12 cellular contexts compared by ENCODE assay signal in the genomic region with DNA sequence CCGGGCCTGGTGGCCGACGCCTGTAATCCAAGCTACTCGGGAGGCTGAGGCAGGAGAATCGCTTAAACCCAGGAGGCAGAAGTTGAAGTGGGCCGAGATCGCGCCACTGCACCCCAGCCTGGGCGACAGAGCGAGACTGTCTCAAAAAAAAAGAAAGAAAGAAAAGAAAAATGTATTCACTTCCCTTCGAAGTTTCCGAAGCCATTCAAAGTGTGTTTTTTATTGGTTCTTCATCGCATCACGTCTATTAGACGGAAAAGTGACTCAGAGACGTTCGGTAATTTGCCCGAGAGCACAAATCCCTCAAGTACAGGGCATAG. TPM values are rescaled to one million over a fixed set of nuclear protein-coding genes. Genes with fewer than 3 reads are reported as not detected.
DNase-seq lines count a peak whose midpoint lies in the region; ATAC-seq and TF ChIP-seq lines count a peak whose summit lies in the region.
"Not testable (repeated sequence)": the region's sequence is repeated elsewhere in the genome, so short reads cannot be mapped to it uniquely, and the experiment has no call there.
"Had no signal": no experiment of that assay in that cellular context is flagged by ENCODE, and none has a peak within 500 bp of the region (broad histone marks: within the 10 kb centered on the region; RNA-seq: fewer than 3 reads in every experiment).

No MANE protein-coding gene starts in this region.

- H3K9me3 Mint-ChIP-seq in activated CD8-positive, alpha-beta memory T cell treated with anti-CD3 and anti-CD28 coated beads, Interleukin-2, amount 10 ng/mL, durations not matched to agents 7 days and 5 days (ENCODE audit: low read depth); mesothelial cell of epicardium: not testable (repeated sequence)

- not testable (repeated sequence) for TF ChIP-seq POLR2A in sigmoid colon (IDR thresholded peaks at IDR 0.05)

- not testable (repeated sequence) for H3K27me3 ChIP-seq in foreskin keratinocyte, sigmoid colon

- peak overlapping the region; percentile 69 for H3K27ac ChIP-seq in foreskin keratinocyte
- H3K27ac ChIP-seq in sigmoid colon, result peak overlapping the region; percentile 98 to 99 (median 98)
- not testable (repeated sequence) for H3K27ac ChIP-seq in urinary bladder (ENCODE audit: low read depth)

- not testable (repeated sequence) for H3K27me3 Mint-ChIP-seq in activated CD8-positive, alpha-beta memory T cell treated with anti-CD3 and anti-CD28 coated beads, Interleukin-2, amount 10 ng/mL, durations not matched to agents 7 days and 5 days; mesothelial cell of epicardium (ENCODE audit: low read depth)

- H3K9ac ChIP-seq in ES-I3 (ENCODE audit: low read depth, low read length), result peak overlapping the region; percentile 91; the same call in 1 of the 2 replicates

- ATAC-seq in activated CD8-positive, alpha-beta memory T cell treated with anti-CD3 and anti-CD28 coated beads, Interleukin-2, amount 10 ng/mL, durations not matched to agents 7 days and 5 days; foreskin keratinocyte: not testable (repeated sequence)

- 70 to 73% methylated on average over 18 of the region's 18 CpGs for WGBS in sigmoid colon, 2 donors
- 68% methylated on average over 18 of the region's 18 CpGs for WGBS in urinary bladder

- peak; percentile 2 for DNase-seq in NOMO-1 treated with DMSO at 0.1 percent for 48 hours (lab: John Stamatoyannopoulos, UW; ENCODE audit: unreplicated experiment)
- DNase-seq in activated CD8-positive, alpha-beta memory T cell treated with anti-CD3 and anti-CD28 coated beads, Interleukin-2, amount 10 ng/mL, durations not matched to agents 7 days and 5 days; cardiac fibroblast (ENCODE audit: low read depth in 2 of 2); foreskin keratinocyte; mesothelial cell of epicardium (ENCODE audit: low spot score in 2 of 2, unreplicated experiment in 2 of 2); sigmoid colon: not testable (repeated sequence)

- CTCF ChIA-PET in activated CD8-positive, alpha-beta memory T cell treated with anti-CD3 and anti-CD28 coated beads, Interleukin-2, amount 10 ng/mL, durations not matched to agents 7 days and 5 days (lab: Charles Lee), result interaction anchor here (0.9 to 1.7 kb wide), 4 partner anchors 9 to 366 kb away, joined by 3 to 8 read pairs (median 5); no protein-coding TSS in a partner anchor

- H3K27ac Mint-ChIP-seq in activated CD8-positive, alpha-beta memory T cell treated with anti-CD3 and anti-CD28 coated beads, Interleukin-2, amount 10 ng/mL, durations not matched to agents 7 days and 5 days, result peak overlapping the region; percentile 93
- H3K27ac Mint-ChIP-seq in mesothelial cell of epicardium, result peak overlapping the region; percentile 99

- H3K4me1 ChIP-seq in ES-I3 (ENCODE audit: insufficient read depth, low read length); foreskin keratinocyte; urinary bladder (ENCODE audit: insufficient read depth): not testable (repeated sequence)
- peaks cover 0 to 32% (median 29%) of the 10 kb centered on the region in 4 donors for H3K4me1 ChIP-seq in sigmoid colon

- peak overlapping the region; percentile 99 for H3K4me3 Mint-ChIP-seq in activated CD8-positive, alpha-beta memory T cell treated with anti-CD3 and anti-CD28 coated beads, Interleukin-2, amount 10 ng/mL, durations not matched to agents 7 days and 5 days
- H3K4me3 Mint-ChIP-seq in mesothelial cell of epicardium, result peak overlapping the region; percentile 99

- H3K4me3 ChIP-seq in cardiac fibroblast (replicated peaks in 1 of 2; ENCODE audit: low read depth in 2 of 2, low read length in 2 of 2) (peak overlapping the region; percentile 68 to 93), sigmoid colon (peak overlapping the region; percentile 94 to 97 (median 94)), urinary bladder (ENCODE audit: low read depth, low read length) (peak overlapping the region; percentile 71)

- TF ChIP-seq CTCF in cardiac fibroblast (IDR thresholded peaks at IDR 0.05; ENCODE audit: low read depth, low read length); foreskin keratinocyte (conservative IDR thresholded peaks at IDR 0.05); mesothelial cell of epicardium (IDR thresholded peaks at IDR 0.05; ENCODE audit: unreplicated experiment); sigmoid colon (IDR thresholded peaks at IDR 0.05): not testable (repeated sequence)

- H3K4me1 Mint-ChIP-seq in activated CD8-positive, alpha-beta memory T cell treated with anti-CD3 and anti-CD28 coated beads, Interleukin-2, amount 10 ng/mL, durations not matched to agents 7 days and 5 days, result peaks cover 40% of the 10 kb centered on the region
- H3K4me1 Mint-ChIP-seq in mesothelial cell of epicardium, result peaks cover 18% of the 10 kb centered on the region

- not testable (repeated sequence) for H3K9me3 ChIP-seq in ES-I3 (ENCODE audit: control insufficient read depth, insufficient read depth, low read length); sigmoid colon

- not testable (repeated sequence) for TF ChIP-seq EP300 in sigmoid colon (IDR thresholded peaks at IDR 0.05)

- H3K36me3 ChIP-seq in ES-I3 (ENCODE audit: insufficient read depth, low read length); urinary bladder (ENCODE audit: insufficient read depth): not testable (repeated sequence)
- peaks cover 0 to 15% (median 8%) of the 10 kb centered on the region in 4 donors for H3K36me3 ChIP-seq in sigmoid colon

- H3K36me3 Mint-ChIP-seq in activated CD8-positive, alpha-beta memory T cell treated with anti-CD3 and anti-CD28 coated beads, Interleukin-2, amount 10 ng/mL, durations not matched to agents 7 days and 5 days, result peaks cover 14% of the 10 kb centered on the region
- not testable (repeated sequence) for H3K36me3 Mint-ChIP-seq in mesothelial cell of epicardium

- intact Hi-C loops in sigmoid colon (cut with DNase I), result loop anchor here (10.0 kb wide), 1 partner anchor 454 kb away; a partner anchor contains a TSS

RNA-seq across cellular contexts. Expression of a gene that starts 0.5 kb away (rescaled TPM):
- 10 to 100 TPM; 22.0 to 29.0 TPM for total RNA-seq in activated CD8-positive, alpha-beta memory T cell treated with anti-CD3 and anti-CD28 coated beads, Interleukin-2, amount 10 ng/mL, durations not matched to agents 7 days and 5 days
- total RNA-seq in foreskin keratinocyte, result 19.3 and 20.8 TPM in 2 replicates
- polyA plus RNA-seq in foreskin keratinocyte, result 7.5 and 8.3 TPM in 2 replicates
- total RNA-seq in mesothelial cell of epicardium, result 25.7 to 30.5 TPM (median 26.8 TPM) in 3 replicates
- total RNA-seq in sigmoid colon, result 10 to 100 TPM; 16.7 to 26.0 (median 21.4) TPM
- 10 to 100 TPM in 2 of 3 donors, 1 to 10 TPM in 1; 9.3 to 13.8 (median 11.8) TPM for polyA plus RNA-seq in sigmoid colon
- total RNA-seq in urinary bladder, result 42.7 TPM
- 14.2 TPM for polyA plus RNA-seq in urinary bladder

RNA-seq across cellular contexts. Expression of a gene that starts 29.0 kb away (rescaled TPM):
- total RNA-seq in activated CD8-positive, alpha-beta memory T cell treated with anti-CD3 and anti-CD28 coated beads, Interleukin-2, amount 10 ng/mL, durations not matched to agents 7 days and 5 days, result not detected
- total RNA-seq in foreskin keratinocyte (not detected in 2 replicates), mesothelial cell of epicardium (not detected in 3 replicates), sigmoid colon (not detected), urinary bladder (not detected)
- polyA plus RNA-seq in foreskin keratinocyte (not detected in 2 replicates), sigmoid colon (not detected), urinary bladder (not detected)
- total RNA-seq: frontal cortex, mesenteric fat pad, subcutaneous adipose tissue had no signal
- polyA plus RNA-seq: adipose tissue had no signal

RNA-seq across cellular contexts. Expression of a gene that starts 40.2 kb away (rescaled TPM):
- not detected for total RNA-seq in activated CD8-positive, alpha-beta memory T cell treated with anti-CD3 and anti-CD28 coated beads, Interleukin-2, amount 10 ng/mL, durations not matched to agents 7 days and 5 days
- total RNA-seq in foreskin keratinocyte (not detected in 2 replicates), mesothelial cell of epicardium (not detected in 3 replicates), sigmoid colon (not detected), urinary bladder (not detected)
- polyA plus RNA-seq in foreskin keratinocyte (not detected in 2 replicates), sigmoid colon (not detected), urinary bladder (not detected)
- total RNA-seq: frontal cortex, mesenteric fat pad, subcutaneous adipose tissue had no signal
